ENCODE assay signal across 8 cellular contexts in genomic region chr16:3106205-3106928, GRCh38. TPM values are rescaled to one million over a fixed set of nuclear protein-coding genes. Genes with fewer than 3 reads are reported as not detected.
DNase-seq lines count a peak whose midpoint lies in the region; ATAC-seq, FAIRE-seq and TF ChIP-seq lines count a peak whose summit lies in the region.

No MANE protein-coding gene starts in this region.

- peak overlapping the region; percentile 92 for H3K4me2 ChIP-seq in endothelial cell of umbilical vein (ENCODE audit: insufficient read depth, low read length)

- H3K9me3 Mint-ChIP-seq in Caco-2 (ENCODE audit: unreplicated experiment), result no peaks in the 10 kb centered on the region

- peaks cover 6% of the 10 kb centered on the region for H3K4me1 Mint-ChIP-seq in Caco-2 (ENCODE audit: low read depth, unreplicated experiment)

- no peaks in the 10 kb centered on the region for H3K9me1 ChIP-seq in endothelial cell of umbilical vein (replicated peaks; ENCODE audit: control insufficient read depth, extremely low read depth, insufficient read depth, low read length)

- WGBS in HUES64, result under 1% methylated on average over 74 of the region's 74 CpGs

- H3K4me3 ChIP-seq in Caco-2 (ENCODE audit: low read depth, low read length) (peak overlapping the region; percentile 90), HUES64 (ENCODE audit: low read length) (peak overlapping the region; percentile 86), NT2/D1 (ENCODE audit: insufficient read length, low read depth) (peak overlapping the region; percentile 68), endothelial cell of umbilical vein (replicated peaks in 1 of 3; ENCODE audit: insufficient read depth in 1 of 3, low read depth in 1 of 3, low read length in 3 of 3) (peak overlapping the region; percentile 34 to 76 (median 73))

- no TSS peak for BruUV-seq in Caco-2 (replicated peaks; lab: Mats Ljungman, UMichigan)
- BruUV-seq in endothelial cell of umbilical vein (replicated peaks; lab: Mats Ljungman, UMichigan), result TSS peak; percentile 60

- dilution Hi-C loops in endothelial cell of umbilical vein (cut with MboI; ENCODE audit: extremely low pct_ligation_motif_present, low sequenced_read_pairs), result no loop called here

- H3K27ac Mint-ChIP-seq in Caco-2 (ENCODE audit: unreplicated experiment), result peak overlapping the region; percentile 84

- no peaks in the 10 kb centered on the region for H3K36me3 ChIP-seq in Caco-2 (ENCODE audit: control insufficient read depth, insufficient read depth, low read length)
- no peaks in the 10 kb centered on the region for H3K36me3 ChIP-seq in HUES64 (ENCODE audit: insufficient read depth, low read length)
- H3K36me3 ChIP-seq in NT2/D1 (ENCODE audit: insufficient read depth, insufficient read length, low read length), result no peaks in the 10 kb centered on the region
- H3K36me3 ChIP-seq in endothelial cell of umbilical vein (ENCODE audit: control insufficient read depth in 2 of 2, extremely low read depth in 1 of 2, insufficient read depth in 2 of 2, low read length in 2 of 2), result no peaks in the 10 kb centered on the region

- H3K9me3 ChIP-seq in Caco-2 (no peaks in the 10 kb centered on the region), HUES64 (ENCODE audit: insufficient read depth, low read depth, low read length) (no peaks in the 10 kb centered on the region), NT2/D1 (ENCODE audit: insufficient read depth, low read length) (no peaks in the 10 kb centered on the region), endothelial cell of umbilical vein (replicated peaks; ENCODE audit: control insufficient read depth, insufficient read depth, low read length) (no peaks in the 10 kb centered on the region)

- CTCF ChIA-PET in Caco-2 (lab: Charles Lee) (interaction anchor here (0.6 to 1.2 kb wide), 7 partner anchors 19 to 164 kb away, joined by 3 to 8 read pairs (median 4); partner anchors contain the start of gene TNFRSF12A), endothelial cell of umbilical vein (lab: Charles Lee) (interaction anchor here (0.6 to 1.7 kb wide), 7 partner anchors 11 to 161 kb away, joined by 3 to 10 read pairs (median 4); no protein-coding TSS in a partner anchor)

- H3K4me1 ChIP-seq in Caco-2 (peaks cover 3% of the 10 kb centered on the region; the same call in 1 of the 2 replicates), HUES64 (ENCODE audit: insufficient read depth, low read length) (peaks cover 6% of the 10 kb centered on the region), NT2/D1 (ENCODE audit: insufficient read depth, insufficient read length) (peaks cover 3% of the 10 kb centered on the region), endothelial cell of umbilical vein (ENCODE audit: control insufficient read depth, extremely low read depth, insufficient read depth, low read length) (peaks cover 17% of the 10 kb centered on the region)

- H2AFZ ChIP-seq in endothelial cell of umbilical vein (ENCODE audit: low read depth, low read length), result peak overlapping the region; percentile 77

- H3K9ac ChIP-seq in HUES64 (ENCODE audit: low read depth, low read length), result peak overlapping the region; percentile 93
- H3K9ac ChIP-seq in NT2/D1 (ENCODE audit: insufficient read length, low read depth), result peak overlapping the region; percentile 96
- H3K9ac ChIP-seq in endothelial cell of umbilical vein (replicated peaks; ENCODE audit: extremely low read depth, insufficient read depth, low read length), result peak overlapping the region; percentile 49

- TF ChIP-seq POLR2A in endothelial cell of umbilical vein (IDR thresholded peaks at IDR 0.05; ENCODE audit: low read depth, low read length), result peak; percentile 56

- POLR2A ChIA-PET in Caco-2 (lab: Charles Lee), result interaction anchor here (0.6 to 1.0 kb wide), 5 partner anchors 28 to 101 kb away, joined by 3 to 12 read pairs (median 9); partner anchors contain the start of gene ZNF213
- POLR2A ChIA-PET in endothelial cell of umbilical vein (lab: Charles Lee), result no interaction called here

- peak overlapping the region; percentile 71 for H3K4me3 Mint-ChIP-seq in Caco-2 (ENCODE audit: unreplicated experiment)

- H3K27ac ChIP-seq in HUES64 (ENCODE audit: low read depth, low read length) (peak overlapping the region; percentile 89), endothelial cell of umbilical vein (ENCODE audit: insufficient read depth, low read depth, low read length) (peak overlapping the region; percentile 38)

- no peaks in the 10 kb centered on the region for H4K20me1 ChIP-seq in endothelial cell of umbilical vein (replicated peaks; ENCODE audit: control insufficient read depth, extremely low read depth, insufficient read depth, low read length)

- peak; percentile 94 for DNase-seq in Caco-2
- peak; percentile 86 for DNase-seq in NT2/D1 (ENCODE audit: low read depth, low spot score)
- DNase-seq in activated CD8-positive, alpha-beta memory T cell treated with anti-CD3 and anti-CD28 coated beads, Interleukin-2, amount 50 U/mL, for 48 hours, result peak; percentile 97
- peak; percentile 76 for DNase-seq in endothelial cell of umbilical vein (ENCODE audit: low read depth, low spot score)
- DNase-seq in middle frontal gyrus (ENCODE audit: extremely low spot score, low spot score), result peak; percentile 79
- peak; percentile 88 to 91 for DNase-seq in stimulated activated CD8-positive, alpha-beta memory T cell treated with anti-CD3 and anti-CD28 coated beads, Interleukin-15, amount 100 ng/mL, for 48 hours (ENCODE audit: low read depth in 2 of 2)

- ATAC-seq in GM21390 (IDR thresholded peaks at IDR 0.05; ENCODE audit: unreplicated experiment), result peak; percentile 76

- no peaks in the 10 kb centered on the region for H3K36me3 Mint-ChIP-seq in Caco-2 (ENCODE audit: insufficient read depth, unreplicated experiment)

- intact Hi-C loops in Caco-2 (cut with micrococcal nuclease; ENCODE audit: unreplicated experiment), result loop anchor here (1.0 to 2.0 kb wide), 2 partner anchors 18 to 48 kb away; no protein-coding TSS in a partner anchor
- intact Hi-C loops in endothelial cell of umbilical vein (cut with micrococcal nuclease), result loop anchor here (2.0 kb wide), 1 partner anchor 18 kb away; no protein-coding TSS in a partner anchor

- peak; percentile 71 for FAIRE-seq in endothelial cell of umbilical vein (lab: Jason Lieb, UNC)

- H3K27me3 Mint-ChIP-seq in Caco-2 (ENCODE audit: insufficient read depth, unreplicated experiment), result no peaks in the 10 kb centered on the region

- no peaks in the 10 kb centered on the region for H3K79me2 ChIP-seq in endothelial cell of umbilical vein (ENCODE audit: control insufficient read depth, insufficient read depth, low read length)

- no peaks in the 10 kb centered on the region for H3K27me3 ChIP-seq in Caco-2 (replicated peaks; ENCODE audit: control insufficient read depth, insufficient read depth, low read length)
- H3K27me3 ChIP-seq in HUES64 (ENCODE audit: insufficient read depth, low read length), result no peaks in the 10 kb centered on the region
- peaks cover 7% of the 10 kb centered on the region for H3K27me3 ChIP-seq in NT2/D1 (ENCODE audit: insufficient read depth, insufficient read length)
- H3K27me3 ChIP-seq in endothelial cell of umbilical vein (ENCODE audit: control insufficient read depth in 2 of 2, insufficient read depth in 2 of 2, low read length in 2 of 2), result no peaks in the 10 kb centered on the region

- TF ChIP-seq CTCF in Caco-2 (IDR thresholded peaks at IDR 0.05; ENCODE audit: insufficient read depth in 1 of 2, low read depth in 1 of 2, low read length in 1 of 2, severe bottlenecking in 1 of 2, unreplicated experiment in 1 of 2), result no peak
- no peak for TF ChIP-seq CTCF in endothelial cell of umbilical vein (IDR thresholded peaks at IDR 0.05; ENCODE audit: extremely low read depth in 1 of 2, insufficient read depth in 1 of 2, low read depth in 1 of 2, low read length in 2 of 2)

RNA-seq across cellular contexts. Expression of gene ZNF205, which starts 6.0 kb away (rescaled TPM):
- total RNA-seq in Caco-2 (2022), result 10.3 and 13.5 TPM in 2 replicates
- polyA plus RNA-seq in HUES64 (2013, experiment 1 of 2), result 13.1 TPM
- polyA plus RNA-seq in HUES64 (2013, experiment 2 of 2), result 13.6 TPM
- total RNA-seq in endothelial cell of umbilical vein, result 15.5 and 18.5 TPM in 2 replicates
- 19.0 and 30.1 TPM in 2 replicates for polyA plus RNA-seq in endothelial cell of umbilical vein
- polyA plus RNA-seq in endothelial cell of umbilical vein (2011; cell fraction: cytosol; rRNA removed), result 14.3 and 20.6 TPM in 2 replicates
- 15.3 and 16.2 TPM in 2 replicates for polyA plus RNA-seq in endothelial cell of umbilical vein (2011; cell fraction: nucleus; rRNA removed)
- 8.4 and 10.2 TPM in 2 replicates for polyA plus RNA-seq in endothelial cell of umbilical vein (2012)
- polyA minus RNA-seq in endothelial cell of umbilical vein, result 5.1 and 6.5 TPM in 2 replicates
- 8.7 TPM for polyA minus RNA-seq in endothelial cell of umbilical vein (2011; cell fraction: cytosol; rRNA and poly(A)+ RNA removed)
- 3.0 and 4.4 TPM in 2 replicates for polyA minus RNA-seq in endothelial cell of umbilical vein (2011; cell fraction: nucleus; rRNA and poly(A)+ RNA removed)

RNA-seq across cellular contexts. Expression of gene ZSCAN10, which starts 7.3 kb away (rescaled TPM):
- not detected in 2 replicates for total RNA-seq in Caco-2 (2022)
- polyA plus RNA-seq in HUES64 (2013, experiment 1 of 2), result 111 TPM
- polyA plus RNA-seq in HUES64 (2013, experiment 2 of 2), result 95.7 TPM
- not detected in 2 replicates for total RNA-seq in endothelial cell of umbilical vein
- polyA plus RNA-seq in endothelial cell of umbilical vein, result 0.08 TPM in 1 of 2 replicates, not detected in the other
- polyA plus RNA-seq in endothelial cell of umbilical vein (2011; cell fraction: cytosol; rRNA removed), result not detected in 2 replicates
- polyA plus RNA-seq in endothelial cell of umbilical vein (2011; cell fraction: nucleus; rRNA removed), result not detected in 2 replicates
- polyA plus RNA-seq in endothelial cell of umbilical vein (2012), result not detected in 2 replicates
- polyA minus RNA-seq in endothelial cell of umbilical vein, result not detected in 2 replicates
- not detected for polyA minus RNA-seq in endothelial cell of umbilical vein (2011; cell fraction: cytosol; rRNA and poly(A)+ RNA removed)
- not detected in 2 replicates for polyA minus RNA-seq in endothelial cell of umbilical vein (2011; cell fraction: nucleus; rRNA and poly(A)+ RNA removed)

RNA-seq across cellular contexts. Expression of gene ZNF213, which starts 28.5 kb away (rescaled TPM):
- total RNA-seq in Caco-2 (2022) (5.3 and 5.5 TPM in 2 replicates), endothelial cell of umbilical vein (8.0 and 9.8 TPM in 2 replicates)
- 5.7 TPM for polyA plus RNA-seq in HUES64 (2013, experiment 1 of 2)
- polyA plus RNA-seq in HUES64 (2013, experiment 2 of 2), result 7.3 TPM
- polyA plus RNA-seq in endothelial cell of umbilical vein, result 1.8 and 2.0 TPM in 2 replicates
- polyA plus RNA-seq in endothelial cell of umbilical vein (2011; cell fraction: cytosol; rRNA removed), result 1.3 and 1.7 TPM in 2 replicates
- polyA plus RNA-seq in endothelial cell of umbilical vein (2011; cell fraction: nucleus; rRNA removed), result 0.87 and 0.90 TPM in 2 replicates
- 6.0 and 6.4 TPM in 2 replicates for polyA plus RNA-seq in endothelial cell of umbilical vein (2012)
- 1.4 and 2.0 TPM in 2 replicates for polyA minus RNA-seq in endothelial cell of umbilical vein
- 3.5 TPM for polyA minus RNA-seq in endothelial cell of umbilical vein (2011; cell fraction: cytosol; rRNA and poly(A)+ RNA removed)
- 0.72 and 1.5 TPM in 2 replicates for polyA minus RNA-seq in endothelial cell of umbilical vein (2011; cell fraction: nucleus; rRNA and poly(A)+ RNA removed)

RNA-seq across cellular contexts. Expression of gene IL32, which starts 40.9 kb away (rescaled TPM):
- 149 and 165 TPM in 2 replicates for total RNA-seq in Caco-2 (2022)
- 2.1 TPM for polyA plus RNA-seq in HUES64 (2013, experiment 1 of 2)
- polyA plus RNA-seq in HUES64 (2013, experiment 2 of 2), result 1.3 TPM
- 55.7 and 127 TPM in 2 replicates for total RNA-seq in endothelial cell of umbilical vein
- polyA plus RNA-seq in endothelial cell of umbilical vein, result 336 and 493 TPM in 2 replicates
- 252 and 322 TPM in 2 replicates for polyA plus RNA-seq in endothelial cell of umbilical vein (2011; cell fraction: cytosol; rRNA removed)
- polyA plus RNA-seq in endothelial cell of umbilical vein (2011; cell fraction: nucleus; rRNA removed), result 154 and 214 TPM in 2 replicates
- 194 and 480 TPM in 2 replicates for polyA plus RNA-seq in endothelial cell of umbilical vein (2012)
- 105 and 133 TPM in 2 replicates for polyA minus RNA-seq in endothelial cell of umbilical vein
- polyA minus RNA-seq in endothelial cell of umbilical vein (2011; cell fraction: cytosol; rRNA and poly(A)+ RNA removed), result 6.2 TPM
- 41.2 and 59.8 TPM in 2 replicates for polyA minus RNA-seq in endothelial cell of umbilical vein (2011; cell fraction: nucleus; rRNA and poly(A)+ RNA removed)

Comparison
In these comparisons a context has a peak if more than half of its experiments do, and no peak if none do; other contexts are left out.
1. Peak in every context shown above with its lines: DNase-seq, ATAC-seq, H3K4me3 ChIP-seq and H3K27ac ChIP-seq.